ENCODE assay signal across 13 cellular contexts in the genomic region with DNA sequence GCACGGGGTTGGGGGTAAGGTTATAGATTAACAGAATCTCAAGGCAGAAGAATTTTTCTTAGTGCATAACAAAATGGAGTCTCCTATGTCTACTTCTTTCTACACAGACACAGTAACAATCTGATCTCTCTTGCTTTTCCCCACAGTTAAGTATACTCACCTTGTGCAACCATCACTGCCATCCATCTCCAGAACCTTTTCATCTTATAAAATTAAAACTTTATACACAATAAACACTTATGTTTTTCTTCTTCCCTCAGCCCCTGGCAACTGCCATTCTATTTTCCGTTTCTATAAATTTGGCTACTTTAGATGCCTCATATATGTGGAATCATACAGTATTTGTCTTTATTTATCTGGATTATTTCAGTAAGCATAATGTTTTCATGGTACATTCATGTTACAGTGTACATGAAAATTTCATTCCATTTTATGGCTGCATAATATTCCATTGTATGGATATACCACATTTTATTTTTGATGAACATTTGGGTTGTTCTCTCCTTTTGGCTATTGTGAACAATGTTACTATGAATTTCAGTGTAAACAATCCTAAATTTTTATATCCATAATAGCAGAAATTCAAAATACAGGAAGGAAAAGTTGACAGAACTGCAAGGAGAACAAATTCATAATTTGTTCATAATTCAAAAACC. TPM values are rescaled to one million over a fixed set of nuclear protein-coding genes. Genes with fewer than 3 reads are reported as not detected.
DNase-seq lines count a peak whose midpoint lies in the region; ATAC-seq, FAIRE-seq and TF ChIP-seq lines count a peak whose summit lies in the region.
"Had no signal": no experiment of that assay in that cellular context is flagged by ENCODE, and none has a peak within 500 bp of the region (broad histone marks: within the 10 kb centered on the region; RNA-seq: fewer than 3 reads in every experiment).

No MANE protein-coding gene starts in this region.

- CTCF ChIA-PET in A549 (lab: Yijun Ruan, JAX): no interaction called here
- CTCF ChIA-PET in HEK293 (lab: Yijun Ruan, JAX): no interaction called here

- H3K27ac ChIP-seq in A549 (peak overlapping the region in 1 of 2 experiments; percentile 47; a peak in 2 of 6 replicates), HEK293 (ENCODE audit: extremely low read depth, low read depth, low read length) (no peak overlapping the region), epithelial cell of prostate (peak overlapping the region; percentile 75)
- H3K27ac ChIP-seq: BLaER1 had no signal

- DNase-seq in A549 (ENCODE audit: low read depth in 1 of 2, low spot score in 1 of 2) (no peak), epithelial cell of prostate (ENCODE audit: low read depth, low spot score) (no peak), COR-L47 (lab: John Stamatoyannopoulos, UW) (no peak), GM10266 (ENCODE audit: extremely low spot score) (no peak), germinal center (ENCODE audit: low spot score) (no peak)
- DNase-seq: AML-193; CD8-positive, alpha-beta memory T cell; DMS79 had no signal

- no peak overlapping the region for H3K4me3 ChIP-seq in A549
- H3K4me3 ChIP-seq in HEK293 (ENCODE audit: low read depth, low read length): no peak overlapping the region
- H3K4me3 ChIP-seq: BLaER1 had no signal

- TF ChIP-seq CTCF in A549 (IDR thresholded peaks at IDR 0.05): no peak
- no peak for TF ChIP-seq CTCF in HEK293 (tag by site-specific recombination; IDR thresholded peaks at IDR 0.05)
- TF ChIP-seq CTCF in GM10266 (IDR thresholded peaks at IDR 0.05; ENCODE audit: control insufficient read depth, insufficient read depth, low read depth, missing control alignments): no peak

- no peak overlapping the region for H3K4me2 ChIP-seq in A549
- H3K4me2 ChIP-seq: BLaER1 had no signal

- WGBS in A549 (ENCODE audit: missing lambda C conversion rate): 41% methylated on average over 2 of the region's 2 CpGs

- H3K36me3 ChIP-seq in HEK293 (ENCODE audit: control insufficient read depth in 2 of 2, insufficient read depth in 1 of 2, low read length in 2 of 2): no peaks in the 10 kb centered on the region
- H3K36me3 ChIP-seq: BLaER1 had no signal

- TF ChIP-seq EP300 in A549 (IDR thresholded peaks at IDR 0.05): no peak

- peak; percentile 14 for FAIRE-seq in A204.1 (lab: Jason Lieb, UNC)
- no peak for FAIRE-seq in A549 (lab: Jason Lieb, UNC)
- FAIRE-seq: GM12891 had no signal

- H3K4me1 ChIP-seq in A549 (no peaks in the 10 kb centered on the region), HEK293 (ENCODE audit: control insufficient read depth, insufficient read depth, low read length) (no peaks in the 10 kb centered on the region)
- H3K4me1 ChIP-seq: BLaER1 had no signal

- no peak for TF ChIP-seq POLR2A in A549 (IDR thresholded peaks at IDR 0.05; ENCODE audit: low read length)

- POLR2A ChIA-PET in A549 (lab: Yijun Ruan, JAX) (no interaction called here), HEK293 (lab: Yijun Ruan, JAX) (no interaction called here)

- no peak for TF ChIP-seq RAD21 in A549 (conservative IDR thresholded peaks at IDR 0.05 in 1 of 2, IDR thresholded peaks at IDR 0.05 in 1 of 2)

- ATAC-seq in A549: no peak
- ATAC-seq: HCT116 had no signal

- H3K9me3 ChIP-seq in A549 (peaks cover 20% of the 10 kb centered on the region), HEK293 (ENCODE audit: control insufficient read depth, insufficient read depth, low read depth, low read length) (no peaks in the 10 kb centered on the region)
- H3K9me3 ChIP-seq: BLaER1 had no signal

TF ChIP-seq in A549, 52 proteins besides CTCF, POLR2A, EP300 and RAD21 (continues in another document):
- TF ChIP-seq HOXB13 (CRISPR knock-in tag; IDR thresholded peaks at IDR 0.05; ENCODE audit: low read depth): peak; percentile 97; the same call in 1 of the 2 replicates
- TF ChIP-seq, protein P1, sequence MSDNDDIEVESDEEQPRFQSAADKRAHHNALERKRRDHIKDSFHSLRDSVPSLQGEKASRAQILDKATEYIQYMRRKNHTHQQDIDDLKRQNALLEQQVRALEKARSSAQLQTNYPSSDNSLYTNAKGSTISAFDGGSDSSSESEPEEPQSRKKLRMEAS (IDR thresholded peaks at IDR 0.05): no peak
- TF ChIP-seq GATA3 (IDR thresholded peaks at IDR 0.05; ENCODE audit: borderline replicate concordance): no peak
- TF ChIP-seq, protein P2, sequence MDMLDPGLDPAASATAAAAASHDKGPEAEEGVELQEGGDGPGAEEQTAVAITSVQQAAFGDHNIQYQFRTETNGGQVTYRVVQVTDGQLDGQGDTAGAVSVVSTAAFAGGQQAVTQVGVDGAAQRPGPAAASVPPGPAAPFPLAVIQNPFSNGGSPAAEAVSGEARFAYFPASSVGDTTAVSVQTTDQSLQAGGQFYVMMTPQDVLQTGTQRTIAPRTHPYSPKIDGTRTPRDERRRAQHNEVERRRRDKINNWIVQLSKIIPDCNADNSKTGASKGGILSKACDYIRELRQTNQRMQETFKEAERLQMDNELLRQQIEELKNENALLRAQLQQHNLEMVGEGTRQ (IDR thresholded peaks at IDR 0.05): no peak
- peak; percentile 99 for TF ChIP-seq EHF (CRISPR knock-in tag; IDR thresholded peaks at IDR 0.05)
- TF ChIP-seq JUNB (IDR thresholded peaks at IDR 0.05): no peak
- TF ChIP-seq, protein P3, sequence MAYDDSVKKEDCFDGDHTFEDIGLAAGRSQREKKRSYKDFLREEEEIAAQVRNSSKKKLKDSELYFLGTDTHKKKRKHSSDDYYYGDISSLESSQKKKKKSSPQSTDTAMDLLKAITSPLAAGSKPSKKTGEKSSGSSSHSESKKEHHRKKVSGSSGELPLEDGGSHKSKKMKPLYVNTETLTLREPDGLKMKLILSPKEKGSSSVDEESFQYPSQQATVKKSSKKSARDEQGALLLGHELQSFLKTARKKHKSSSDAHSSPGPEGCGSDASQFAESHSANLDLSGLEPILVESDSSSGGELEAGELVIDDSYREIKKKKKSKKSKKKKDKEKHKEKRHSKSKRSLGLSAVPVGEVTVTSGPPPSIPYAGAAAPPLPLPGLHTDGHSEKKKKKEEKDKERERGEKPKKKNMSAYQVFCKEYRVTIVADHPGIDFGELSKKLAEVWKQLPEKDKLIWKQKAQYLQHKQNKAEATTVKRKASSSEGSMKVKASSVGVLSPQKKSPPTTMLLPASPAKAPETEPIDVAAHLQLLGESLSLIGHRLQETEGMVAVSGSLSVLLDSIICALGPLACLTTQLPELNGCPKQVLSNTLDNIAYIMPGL (CRISPR knock-in tag; IDR thresholded peaks at IDR 0.05; ENCODE audit: borderline replicate concordance): peak; percentile 53; the same call in 1 of the 2 replicates
- peak; percentile 98 for TF ChIP-seq FOXS1 (CRISPR knock-in tag; IDR thresholded peaks at IDR 0.05)
- TF ChIP-seq ZNF302 (CRISPR knock-in tag; IDR thresholded peaks at IDR 0.05): peak; percentile 98
- no peak for TF ChIP-seq JUN (IDR thresholded peaks at IDR 0.05)
- peak; percentile 77; the same call in 1 of the 2 replicates for TF ChIP-seq FOSB (CRISPR knock-in tag; IDR thresholded peaks at IDR 0.05)
- TF ChIP-seq ZSCAN20 (CRISPR knock-in tag; IDR thresholded peaks at IDR 0.05): peak; percentile 98

TF ChIP-seq in HEK293, 187 proteins besides CTCF, POLR2A, EP300 and RAD21:
- TF ChIP-seq, protein P4, sequence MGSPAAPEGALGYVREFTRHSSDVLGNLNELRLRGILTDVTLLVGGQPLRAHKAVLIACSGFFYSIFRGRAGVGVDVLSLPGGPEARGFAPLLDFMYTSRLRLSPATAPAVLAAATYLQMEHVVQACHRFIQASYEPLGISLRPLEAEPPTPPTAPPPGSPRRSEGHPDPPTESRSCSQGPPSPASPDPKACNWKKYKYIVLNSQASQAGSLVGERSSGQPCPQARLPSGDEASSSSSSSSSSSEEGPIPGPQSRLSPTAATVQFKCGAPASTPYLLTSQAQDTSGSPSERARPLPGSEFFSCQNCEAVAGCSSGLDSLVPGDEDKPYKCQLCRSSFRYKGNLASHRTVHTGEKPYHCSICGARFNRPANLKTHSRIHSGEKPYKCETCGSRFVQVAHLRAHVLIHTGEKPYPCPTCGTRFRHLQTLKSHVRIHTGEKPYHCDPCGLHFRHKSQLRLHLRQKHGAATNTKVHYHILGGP (tag by site-specific recombination; IDR thresholded peaks at IDR 0.05): no peak
- TF ChIP-seq ZNF146 (tag by site-specific recombination; IDR thresholded peaks at IDR 0.05): peak; percentile 49; the same call in 1 of the 2 replicates

RNA-seq across cellular contexts. Expression of a gene that starts 25.7 kb away (rescaled TPM):
- 7.1 and 11.0 TPM in 2 replicates for polyA plus RNA-seq in A549 (2011; rRNA removed)
- polyA plus RNA-seq in A549 (2012; cell fraction: cytosol; rRNA removed): 9.9 and 14.4 TPM in 2 replicates
- 15.7 and 23.4 TPM in 2 replicates for polyA plus RNA-seq in A549 (2012; cell fraction: nucleus; rRNA removed)
- 5.3 to 9.2 TPM (median 5.6 TPM) in 3 replicates for polyA plus RNA-seq in A549 (2017; fragmentation: RNase III; extraction: RNeasy Plus Mini Kit Qiagen cat#74134 plus additional on column Dnase treatment)
- 15.0 and 20.6 TPM in 2 replicates for polyA minus RNA-seq in A549 (2011; rRNA and poly(A)+ RNA removed)
- polyA plus RNA-seq: CD8-positive, alpha-beta memory T cell had no signal
